Comparison of ENCODE assay signal across 8 cellular contexts in genomic region chr20:45779011-45779915, GRCh38. TPM values are rescaled to one million over a fixed set of nuclear protein-coding genes. Genes with fewer than 3 reads are reported as not detected.
DNase-seq lines count a peak whose midpoint lies in the region; TF ChIP-seq lines count a peak whose summit lies in the region.

No MANE protein-coding gene starts in this region.

- no peaks in the 10 kb centered on the region for H3K9me3 Mint-ChIP-seq in activated CD4-positive, alpha-beta memory T cell treated with anti-CD3 and anti-CD28 coated beads for 36 hours
- no peaks in the 10 kb centered on the region for H3K9me3 Mint-ChIP-seq in activated T-helper 2 cell treated with anti-CD3 and anti-CD28 coated beads, Interferon-gamma antibody, Interleukin-2, Interleukin-4, amounts not matched to agents 10 μg/mL and 5 μg/mL and 100 μg/mL, durations not matched to agents 14 hours and 24 hours and 36 hours

- POLR2A ChIA-PET in activated CD4-positive, alpha-beta memory T cell treated with anti-CD3 and anti-CD28 coated beads for 36 hours (lab: Charles Lee): no interaction called here

- H3K4me3 Mint-ChIP-seq in activated CD4-positive, alpha-beta memory T cell treated with anti-CD3 and anti-CD28 coated beads for 36 hours: no peak overlapping the region
- no peak overlapping the region for H3K4me3 Mint-ChIP-seq in activated T-helper 2 cell treated with anti-CD3 and anti-CD28 coated beads, Interferon-gamma antibody, Interleukin-2, Interleukin-4, amounts not matched to agents 10 μg/mL and 5 μg/mL and 100 μg/mL, durations not matched to agents 14 hours and 24 hours and 36 hours (ENCODE audit: low read depth)

- intact Hi-C loops in activated CD4-positive, alpha-beta memory T cell treated with anti-CD3 and anti-CD28 coated beads for 36 hours (cut with micrococcal nuclease): no loop called here
- intact Hi-C loops in activated T-helper 2 cell treated with anti-CD3 and anti-CD28 coated beads, Interferon-gamma antibody, Interleukin-2, Interleukin-4, amounts not matched to agents 10 μg/mL and 5 μg/mL and 100 μg/mL, durations not matched to agents 14 hours and 24 hours and 36 hours (cut with micrococcal nuclease): no loop called here

- H3K4me3 ChIP-seq in fibroblast of mammary gland (ENCODE audit: control insufficient read depth, low read depth, low read length): no peak overlapping the region

- CTCF ChIA-PET in activated CD4-positive, alpha-beta memory T cell treated with anti-CD3 and anti-CD28 coated beads for 36 hours (lab: Charles Lee): interaction anchor here (1.0 to 2.5 kb wide), 4 partner anchors 8 to 485 kb away, joined by 3 to 12 read pairs (median 5); partner anchors contain the start of genes DNTTIP1 and WFDC3

- peaks cover 6% of the 10 kb centered on the region for H3K4me1 Mint-ChIP-seq in activated CD4-positive, alpha-beta memory T cell treated with anti-CD3 and anti-CD28 coated beads for 36 hours (ENCODE audit: low read depth)
- H3K4me1 Mint-ChIP-seq in activated T-helper 2 cell treated with anti-CD3 and anti-CD28 coated beads, Interferon-gamma antibody, Interleukin-2, Interleukin-4, amounts not matched to agents 10 μg/mL and 5 μg/mL and 100 μg/mL, durations not matched to agents 14 hours and 24 hours and 36 hours (ENCODE audit: low read depth): peaks cover 15% of the 10 kb centered on the region

- H3K36me3 Mint-ChIP-seq in activated CD4-positive, alpha-beta memory T cell treated with anti-CD3 and anti-CD28 coated beads for 36 hours: no peaks in the 10 kb centered on the region
- no peaks in the 10 kb centered on the region for H3K36me3 Mint-ChIP-seq in activated T-helper 2 cell treated with anti-CD3 and anti-CD28 coated beads, Interferon-gamma antibody, Interleukin-2, Interleukin-4, amounts not matched to agents 10 μg/mL and 5 μg/mL and 100 μg/mL, durations not matched to agents 14 hours and 24 hours and 36 hours (ENCODE audit: low read depth)

- TF ChIP-seq CTCF in fibroblast of mammary gland (conservative IDR thresholded peaks at IDR 0.05; ENCODE audit: control insufficient read depth, insufficient read depth, low read depth, low read length): no peak

- H3K27ac Mint-ChIP-seq in activated CD4-positive, alpha-beta memory T cell treated with anti-CD3 and anti-CD28 coated beads for 36 hours: no peak overlapping the region
- no peak overlapping the region for H3K27ac Mint-ChIP-seq in activated T-helper 2 cell treated with anti-CD3 and anti-CD28 coated beads, Interferon-gamma antibody, Interleukin-2, Interleukin-4, amounts not matched to agents 10 μg/mL and 5 μg/mL and 100 μg/mL, durations not matched to agents 14 hours and 24 hours and 36 hours

- DNase-seq in DMS53 (lab: John Stamatoyannopoulos, UW) (peak; percentile 64), RPMI7951 (ENCODE audit: low read depth) (peak; percentile 100), fibroblast of mammary gland (ENCODE audit: low read depth) (peak; percentile 99), pons (ENCODE audit: low spot score) (peak; percentile 17), SKM-1 (lab: John Stamatoyannopoulos, UW; ENCODE audit: unreplicated experiment) (no peak), NCI-H82 (lab: John Stamatoyannopoulos, UW) (no peak)
- DNase-seq in activated CD4-positive, alpha-beta memory T cell treated with anti-CD3 and anti-CD28 coated beads for 36 hours: no peak
- no peak for DNase-seq in activated T-helper 2 cell treated with anti-CD3 and anti-CD28 coated beads, Interferon-gamma antibody, Interleukin-2, Interleukin-4, amounts not matched to agents 10 μg/mL and 5 μg/mL and 100 μg/mL, durations not matched to agents 14 hours and 24 hours and 36 hours (ENCODE audit: low spot score)

- H3K27me3 Mint-ChIP-seq in activated CD4-positive, alpha-beta memory T cell treated with anti-CD3 and anti-CD28 coated beads for 36 hours: no peaks in the 10 kb centered on the region
- peaks cover 8% of the 10 kb centered on the region for H3K27me3 Mint-ChIP-seq in activated T-helper 2 cell treated with anti-CD3 and anti-CD28 coated beads, Interferon-gamma antibody, Interleukin-2, Interleukin-4, amounts not matched to agents 10 μg/mL and 5 μg/mL and 100 μg/mL, durations not matched to agents 14 hours and 24 hours and 36 hours (ENCODE audit: low read depth)

RNA-seq across cellular contexts. Expression of gene WFDC3, which starts 12.4 kb away (rescaled TPM):
- 3.6 and 8.8 TPM in 2 replicates for total RNA-seq in RPMI7951 (2014; rRNA removed; shearing (Covaris generic))
- not detected for total RNA-seq in activated CD4-positive, alpha-beta memory T cell treated with anti-CD3 and anti-CD28 coated beads for 36 hours
- total RNA-seq in activated T-helper 2 cell treated with anti-CD3 and anti-CD28 coated beads, Interferon-gamma antibody, Interleukin-2, Interleukin-4, amounts not matched to agents 10 μg/mL and 5 μg/mL and 100 μg/mL, durations not matched to agents 14 hours and 24 hours and 36 hours: 0.39 TPM in 1 of 2 replicates, not detected in the other

RNA-seq across cellular contexts. Expression of gene DNTTIP1, which starts 12.5 kb away (rescaled TPM):
- 44.1 and 51.4 TPM in 2 replicates for total RNA-seq in RPMI7951 (2014; rRNA removed; shearing (Covaris generic))
- total RNA-seq in activated CD4-positive, alpha-beta memory T cell treated with anti-CD3 and anti-CD28 coated beads for 36 hours: 10 to 100 TPM; 24.9 to 27.0 TPM
- total RNA-seq in activated T-helper 2 cell treated with anti-CD3 and anti-CD28 coated beads, Interferon-gamma antibody, Interleukin-2, Interleukin-4, amounts not matched to agents 10 μg/mL and 5 μg/mL and 100 μg/mL, durations not matched to agents 14 hours and 24 hours and 36 hours: 30.7 and 35.2 TPM in 2 replicates

RNA-seq across cellular contexts. Expression of gene UBE2C, which starts 33.2 kb away (rescaled TPM):
- 606 and 673 TPM in 2 replicates for total RNA-seq in RPMI7951 (2014; rRNA removed; shearing (Covaris generic))
- 100 to 1,000 TPM; 192 to 196 TPM for total RNA-seq in activated CD4-positive, alpha-beta memory T cell treated with anti-CD3 and anti-CD28 coated beads for 36 hours
- total RNA-seq in activated T-helper 2 cell treated with anti-CD3 and anti-CD28 coated beads, Interferon-gamma antibody, Interleukin-2, Interleukin-4, amounts not matched to agents 10 μg/mL and 5 μg/mL and 100 μg/mL, durations not matched to agents 14 hours and 24 hours and 36 hours: 142 and 145 TPM in 2 replicates

RNA-seq across cellular contexts. Expression of gene TNNC2, which starts 47.8 kb away (rescaled TPM):
- 0.36 TPM in 1 of 2 replicates, not detected in the other for total RNA-seq in RPMI7951 (2014; rRNA removed; shearing (Covaris generic))
- total RNA-seq in activated CD4-positive, alpha-beta memory T cell treated with anti-CD3 and anti-CD28 coated beads for 36 hours: not detected
- 0.28 TPM in 1 of 2 replicates, not detected in the other for total RNA-seq in activated T-helper 2 cell treated with anti-CD3 and anti-CD28 coated beads, Interferon-gamma antibody, Interleukin-2, Interleukin-4, amounts not matched to agents 10 μg/mL and 5 μg/mL and 100 μg/mL, durations not matched to agents 14 hours and 24 hours and 36 hours

RNA-seq across cellular contexts. Expression of gene SNX21, which starts 54.3 kb away (rescaled TPM):
- 54.1 and 59.8 TPM in 2 replicates for total RNA-seq in RPMI7951 (2014; rRNA removed; shearing (Covaris generic))
- total RNA-seq in activated CD4-positive, alpha-beta memory T cell treated with anti-CD3 and anti-CD28 coated beads for 36 hours: 1 to 10 TPM; 1.8 to 2.2 TPM
- total RNA-seq in activated T-helper 2 cell treated with anti-CD3 and anti-CD28 coated beads, Interferon-gamma antibody, Interleukin-2, Interleukin-4, amounts not matched to agents 10 μg/mL and 5 μg/mL and 100 μg/mL, durations not matched to agents 14 hours and 24 hours and 36 hours: 1.5 and 2.0 TPM in 2 replicates

Comparison
In these comparisons a context has a peak if more than half of its experiments do, and no peak if none do; other contexts are left out.
1. DNase-seq: peak in DMS53 (single experiment), RPMI7951 (single experiment), fibroblast of mammary gland (single experiment) and pons (single experiment); none in SKM-1 (single experiment), activated CD4-positive, alpha-beta memory T cell treated with anti-CD3 and anti-CD28 coated beads for 36 hours (single experiment), NCI-H82 (single experiment) and activated T-helper 2 cell treated with anti-CD3 and anti-CD28 coated beads, Interferon-gamma antibody, Interleukin-2, Interleukin-4, amounts not matched to agents 10 μg/mL and 5 μg/mL and 100 μg/mL, durations not matched to agents 14 hours and 24 hours and 36 hours (single experiment).